1 cellular context compared by ENCODE assay signal in the genomic region with DNA sequence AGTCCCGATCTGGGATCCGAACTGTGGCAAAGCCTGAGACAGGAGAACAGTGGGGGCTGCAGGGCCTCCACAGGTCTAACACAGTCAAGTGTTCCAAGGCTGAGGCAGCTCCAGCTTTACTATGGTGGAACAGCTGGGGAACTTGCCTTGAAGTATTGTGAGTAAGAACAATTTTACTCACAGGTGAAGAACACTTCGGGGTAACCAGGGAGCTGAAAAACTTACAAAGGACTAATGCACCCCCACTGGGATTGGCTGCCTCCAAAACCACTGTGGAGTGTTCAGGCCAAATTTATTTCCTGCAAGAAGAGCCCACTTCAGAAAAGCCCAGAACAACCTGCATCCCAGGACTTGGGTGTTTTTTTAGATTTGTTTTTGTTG.
TF ChIP-seq lines count a peak whose summit lies in the region.

No MANE protein-coding gene starts in this region.

TF ChIP-seq in endothelial cell of umbilical vein, 7 proteins besides CTCF, POLR2A, EP300 and RAD21 (continued from another document):
- TF ChIP-seq POLR2AphosphoS5 (IDR thresholded peaks at IDR 0.05; ENCODE audit: insufficient read depth, low read depth, low read length), result no peak
- TF ChIP-seq, protein P1, sequence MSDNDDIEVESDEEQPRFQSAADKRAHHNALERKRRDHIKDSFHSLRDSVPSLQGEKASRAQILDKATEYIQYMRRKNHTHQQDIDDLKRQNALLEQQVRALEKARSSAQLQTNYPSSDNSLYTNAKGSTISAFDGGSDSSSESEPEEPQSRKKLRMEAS (IDR thresholded peaks at IDR 0.05; ENCODE audit: insufficient read depth, insufficient read length), result no peak
- TF ChIP-seq GATA2 (IDR thresholded peaks at IDR 0.05; ENCODE audit: insufficient read depth, insufficient read length, low read depth, low read length), result no peak
